In genomic region chr4:150661551-150661950, GRCh38 we compare ENCODE assay signal across 6 cellular contexts.
DNase-seq lines count a peak whose midpoint lies in the region; TF ChIP-seq lines count a peak whose summit lies in the region.
"Not testable (repeated sequence)": the region's sequence is repeated elsewhere in the genome, so short reads cannot be mapped to it uniquely, and the experiment has no call there.

No MANE protein-coding gene starts in this region.

- CTCF ChIA-PET in mammary epithelial cell (lab: Charles Lee; ENCODE audit: low non-redundant PET), result not testable (repeated sequence)

- WGBS in mammary epithelial cell (ENCODE audit: low coverage, missing lambda C conversion rate), result 86% methylated on average over 6 of the region's 6 CpGs

- H3K4me3 ChIP-seq in mammary epithelial cell (replicated peaks in 1 of 3; ENCODE audit: insufficient read depth in 1 of 3, low read depth in 2 of 3, low read length in 3 of 3); epithelial cell of esophagus (ENCODE audit: low read length): not testable (repeated sequence)

- DNase-seq in ELR (ENCODE audit: low read depth), result peak; percentile 59
- peak; percentile 3 for DNase-seq in RPMI7951 (ENCODE audit: low read depth)
- DNase-seq in mammary epithelial cell, result peak; percentile 20
- peak; percentile 56 for DNase-seq in epithelial cell of esophagus (ENCODE audit: low read depth)
- peak; percentile 15 for DNase-seq in iris pigment epithelial cell (ENCODE audit: low read depth)
- DNase-seq in myocyte (ENCODE audit: low read depth), result peak; percentile 66

- H3K27ac ChIP-seq in mammary epithelial cell (ENCODE audit: insufficient read depth, low read depth, low read length), result not testable (repeated sequence)

- H3K9me3 ChIP-seq in mammary epithelial cell (replicated peaks; ENCODE audit: insufficient read depth, low read length), result not testable (repeated sequence)

- not testable (repeated sequence) for H3K9ac ChIP-seq in mammary epithelial cell (ENCODE audit: insufficient read depth, low read length)

- in situ Hi-C loops in mammary epithelial cell (cut with MboI; ENCODE audit: low sequenced_read_pairs in 2 of 2), result not testable (repeated sequence)

- not testable (repeated sequence) for H2AFZ ChIP-seq in mammary epithelial cell (ENCODE audit: low read depth, low read length)

- TF ChIP-seq CTCF in mammary epithelial cell (conservative IDR thresholded peaks at IDR 0.05 in 1 of 2, IDR thresholded peaks at IDR 0.05 in 1 of 2; ENCODE audit: extremely low read depth in 1 of 2, insufficient read depth in 1 of 2, low read depth in 1 of 2, low read length in 2 of 2); epithelial cell of esophagus (IDR thresholded peaks at IDR 0.05; ENCODE audit: insufficient read depth, low read depth, low read length, missing control alignments): not testable (repeated sequence)

- H3K4me1 ChIP-seq in mammary epithelial cell (ENCODE audit: insufficient read depth, low read length), result peaks cover 20% of the 10 kb centered on the region

- H3K79me2 ChIP-seq in mammary epithelial cell (ENCODE audit: insufficient read depth, low read length), result not testable (repeated sequence)

- H3K36me3 ChIP-seq in mammary epithelial cell (ENCODE audit: insufficient read depth, low read length), result not testable (repeated sequence)

- not testable (repeated sequence) for H3K27me3 ChIP-seq in mammary epithelial cell (ENCODE audit: insufficient read depth, low read length)

- H4K20me1 ChIP-seq in mammary epithelial cell (ENCODE audit: insufficient read depth, low read length), result not testable (repeated sequence)

- not testable (repeated sequence) for H3K4me2 ChIP-seq in mammary epithelial cell (ENCODE audit: insufficient read depth, low read depth, low read length)

- BruUV-seq in mammary epithelial cell (replicated peaks; lab: Mats Ljungman, UMichigan), result not testable (repeated sequence)

- dilution Hi-C loops in mammary epithelial cell (cut with HindIII; ENCODE audit: low sequenced_read_pairs), result not testable (repeated sequence)

- intact Hi-C loops in mammary epithelial cell (cut with micrococcal nuclease), result not testable (repeated sequence)

Comparison
In these comparisons a context has a peak if more than half of its experiments do, and no peak if none do; other contexts are left out.
1. DNase-seq: peak in every context shown above with its lines; median percentile 66 in myocyte; 59 in ELR; 56 in epithelial cell of esophagus; 20 in mammary epithelial cell; 15 in iris pigment epithelial cell; 3 in RPMI7951.